27 cellular contexts compared by ENCODE assay signal in genomic region chr4:13348216-13348615, GRCh38.
"Had no signal": no experiment of that assay in that cellular context is flagged by ENCODE, and none has a peak within 500 bp of the region (broad histone marks: within the 10 kb centered on the region; RNA-seq: fewer than 3 reads in every experiment).

No MANE protein-coding gene starts in this region.

- H3K27ac ChIP-seq: foreskin keratinocyte, heart right ventricle, left lung, lower lobe of right lung, upper lobe of left lung, vagina, VCaP had no signal

- FAIRE-seq: astrocyte, endothelial cell of umbilical vein, islet of Langerhans, TTC549 had no signal

- H3K36me3 ChIP-seq: left lung, lower lobe of right lung, upper lobe of left lung, vagina had no signal

- ATAC-seq: activated CD4-positive, CD25-positive, alpha-beta regulatory T cell treated with anti-CD3 and anti-CD28 coated beads, Interleukin-2, amount 50 U/mL, for 24 hours; foreskin keratinocyte; heart right ventricle; left lung; lower lobe of right lung; right cardiac atrium had no signal

- H3K9me3 ChIP-seq: lower lobe of right lung, upper lobe of left lung, vagina had no signal

- H3K4me1 ChIP-seq: foreskin keratinocyte, heart right ventricle, left lung, lower lobe of right lung, upper lobe of left lung, vagina had no signal

- H3K4me3 ChIP-seq: heart right ventricle, left lung, lower lobe of right lung, upper lobe of left lung, vagina had no signal

- H3K27me3 ChIP-seq: foreskin keratinocyte, heart right ventricle, left lung, upper lobe of left lung, vagina had no signal

- DNase-seq: activated CD4-positive, alpha-beta T cell treated with anti-CD3 and anti-CD28 coated beads for 48 hours; activated CD4-positive, alpha-beta T cell treated with anti-CD3 and anti-CD28 coated beads, Interleukin-2, amount 50 U/mL, for 48 hours; activated CD8-positive, alpha-beta memory T cell treated with anti-CD3 and anti-CD28 coated beads for 24 hours; activated effector memory CD4-positive, alpha-beta T cell treated with anti-CD3 and anti-CD28 coated beads, Interleukin-2, amount 50 U/mL, for 16 hours; activated naive CD4-positive, alpha-beta T cell treated with anti-CD3 and anti-CD28 coated beads, Interleukin-2, amount 10 ng/mL, durations not matched to agents 7 days and 5 days; activated naive CD8-positive, alpha-beta T cell treated with anti-CD3 and anti-CD28 coated beads, Interleukin-2, amount 10 ng/mL, durations not matched to agents 7 days and 5 days; amniotic stem cell; caudate nucleus; cortex of kidney; foreskin keratinocyte; heart right ventricle; left lung; lower lobe of right lung; mesendoderm; posterior cingulate gyrus; right cardiac atrium; stimulated activated CD4-positive, alpha-beta T cell treated with anti-CD3 and anti-CD28 coated beads, Interleukin-2, amount 100 ng/mL, for 48 hours; stimulated activated naive CD4-positive, alpha-beta T cell treated with Interleukin-2 at 50 U/mL for 16 hours; T-helper 9 cell; upper lobe of left lung had no signal
